Comparison of ENCODE assay signal across 7 cellular contexts in the genomic region with DNA sequence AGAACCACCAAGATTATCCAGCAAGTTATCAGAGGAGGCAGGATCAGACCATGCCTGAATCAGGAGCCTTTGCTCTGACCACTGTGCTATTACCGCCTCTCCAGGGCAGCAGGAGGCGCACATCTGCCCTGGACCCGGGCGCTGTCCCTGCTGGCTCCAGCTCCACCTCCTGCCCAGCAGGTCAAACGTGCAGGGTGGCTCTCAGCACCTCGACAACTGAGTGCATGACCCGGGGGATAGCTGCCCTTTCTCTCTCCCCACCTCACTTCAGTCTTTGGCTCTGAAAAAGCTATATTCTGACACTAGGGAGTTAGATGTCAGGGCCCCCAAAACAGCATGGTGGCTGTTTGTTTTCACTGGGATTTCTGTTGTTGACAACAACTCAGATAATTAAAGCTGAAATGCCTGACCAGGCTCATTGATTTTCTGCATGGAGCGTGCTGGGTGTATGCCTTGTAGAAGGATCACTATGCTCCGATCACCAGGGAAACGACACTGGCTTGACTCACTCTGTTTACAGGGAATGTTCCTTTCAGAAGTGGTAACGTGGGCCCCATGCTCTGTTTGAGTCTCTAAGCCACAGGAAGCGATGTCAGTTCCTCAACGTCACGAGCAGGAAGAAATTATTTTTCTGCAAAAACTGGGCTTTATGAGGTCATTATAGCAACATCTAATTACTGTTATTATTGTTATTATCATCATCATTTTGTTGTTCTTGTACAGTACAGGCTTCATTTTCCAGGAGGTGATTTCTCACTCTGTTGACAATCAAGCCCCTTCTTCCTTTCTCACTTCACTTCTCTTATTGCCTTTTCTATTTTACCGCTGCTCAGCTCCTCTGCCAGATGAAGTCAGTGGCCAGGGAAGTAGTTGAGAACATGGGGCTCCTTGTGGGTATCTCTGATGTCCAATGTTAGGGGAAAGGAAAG.
DNase-seq lines count a peak whose midpoint lies in the region; ATAC-seq, FAIRE-seq and TF ChIP-seq lines count a peak whose summit lies in the region.

No MANE protein-coding gene starts in this region.

- no peak for DNase-seq in GM19239 (ENCODE audit: insufficient read length, low spot score)
- DNase-seq in NCI-H774 (lab: John Stamatoyannopoulos, UW), result peak; percentile 79
- peak; percentile 83 for DNase-seq in activated CD8-positive, alpha-beta memory T cell treated with anti-CD3 and anti-CD28 coated beads, Interleukin-2, amount 50 U/mL, for 1 hour (ENCODE audit: extremely low read depth)
- DNase-seq in endothelial cell (ENCODE audit: low spot score), result peak; percentile 35
- DNase-seq in stimulated activated CD8-positive, alpha-beta memory T cell treated with anti-CD3 and anti-CD28 coated beads, Interleukin-4, amount 100 ng/mL, for 24 hours (ENCODE audit: low read depth), result peak; percentile 30

- H3K36me3 Mint-ChIP-seq in endothelial cell (ENCODE audit: low read depth, unreplicated experiment), result no peaks in the 10 kb centered on the region

- peaks cover 25% of the 10 kb centered on the region for H3K4me1 Mint-ChIP-seq in endothelial cell (ENCODE audit: unreplicated experiment)

- H3K4me3 ChIP-seq in mucosa of rectum (ENCODE audit: low read length in 2 of 2), result peak overlapping the region; percentile 18 to 29

- TF ChIP-seq CTCF in endothelial cell (IDR thresholded peaks at IDR 0.05; ENCODE audit: unreplicated experiment), result no peak

- FAIRE-seq in GM19239 (lab: Jason Lieb, UNC), result peak; percentile 18

- H3K9me3 Mint-ChIP-seq in endothelial cell (ENCODE audit: unreplicated experiment), result no peaks in the 10 kb centered on the region

- no peak overlapping the region for H3K4me3 Mint-ChIP-seq in endothelial cell (ENCODE audit: unreplicated experiment)

- H3K27ac Mint-ChIP-seq in endothelial cell (ENCODE audit: unreplicated experiment), result peak overlapping the region; percentile 96

- no peaks in the 10 kb centered on the region for H3K36me3 ChIP-seq in mucosa of rectum (ENCODE audit: control insufficient read depth in 2 of 2, insufficient read depth in 2 of 2, low read length in 2 of 2)

- H3K27me3 ChIP-seq in mucosa of rectum (ENCODE audit: control insufficient read depth in 2 of 2, insufficient read depth in 2 of 2, low read length in 2 of 2), result no peaks in the 10 kb centered on the region

- no peaks in the 10 kb centered on the region for H3K9me3 ChIP-seq in mucosa of rectum (ENCODE audit: control insufficient read depth in 2 of 2, low read length in 2 of 2)

- H3K27me3 Mint-ChIP-seq in endothelial cell (ENCODE audit: unreplicated experiment), result peaks cover 2% of the 10 kb centered on the region

- ATAC-seq in GM21737 (IDR thresholded peaks at IDR 0.05; ENCODE audit: unreplicated experiment), result no peak

- H3K4me1 ChIP-seq in mucosa of rectum (ENCODE audit: control insufficient read depth in 2 of 2, insufficient read depth in 2 of 2, low read length in 2 of 2), result peaks cover 37 to 54% of the 10 kb centered on the region in 2 donors

- peak overlapping the region; percentile 92 to 95 for H3K27ac ChIP-seq in mucosa of rectum (ENCODE audit: low read depth in 2 of 2, low read length in 2 of 2)

- H3K9ac ChIP-seq in mucosa of rectum (ENCODE audit: low read depth in 1 of 2, low read length in 2 of 2), result peak overlapping the region; percentile 36 to 48
